1 cellular context compared by ENCODE assay signal in the genomic region with DNA sequence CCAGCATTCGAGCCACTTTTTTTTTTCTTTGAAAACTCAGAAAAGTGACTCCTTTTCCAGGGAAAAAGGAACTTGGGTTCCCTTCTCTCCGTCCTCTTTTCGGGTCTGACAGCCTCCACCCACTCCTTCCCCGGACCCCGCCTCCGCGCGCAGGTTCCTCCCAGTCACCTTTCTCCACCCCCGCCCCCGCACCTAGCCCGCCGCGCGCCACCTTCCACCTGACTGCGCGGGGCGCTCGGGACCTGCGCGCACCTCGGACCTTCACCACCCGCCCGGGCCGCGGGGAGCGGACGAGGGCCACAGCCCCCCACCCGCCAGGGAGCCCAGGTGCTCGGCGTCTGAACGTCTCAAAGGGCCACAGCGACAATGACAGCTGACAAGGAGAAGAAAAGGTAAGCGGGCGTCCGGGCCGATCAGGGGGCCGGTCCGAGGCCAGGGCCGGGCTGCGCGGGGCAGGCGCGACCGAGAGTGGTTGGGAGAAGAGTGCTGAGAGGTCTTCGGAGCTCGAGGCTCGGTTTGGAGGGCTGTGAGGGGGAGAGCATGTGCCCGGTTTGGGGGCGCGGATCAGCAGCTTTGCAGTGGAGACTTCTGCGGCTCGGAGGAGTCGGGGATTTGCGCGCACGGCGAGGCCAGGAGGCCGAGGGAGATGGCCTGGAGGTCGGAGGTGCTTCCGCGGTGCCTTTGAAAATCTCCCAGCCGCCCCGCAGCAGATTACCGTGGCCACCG.
TF ChIP-seq lines count a peak whose summit lies in the region.

No MANE protein-coding gene starts in this region.

TF ChIP-seq in HepG2, 621 proteins besides CTCF, POLR2A, EP300 and RAD21 (continued from another document and continues in another):
- no peak for TF ChIP-seq ZNF44 (CRISPR knock-in tag; IDR thresholded peaks at IDR 0.05)
- TF ChIP-seq, protein P1, sequence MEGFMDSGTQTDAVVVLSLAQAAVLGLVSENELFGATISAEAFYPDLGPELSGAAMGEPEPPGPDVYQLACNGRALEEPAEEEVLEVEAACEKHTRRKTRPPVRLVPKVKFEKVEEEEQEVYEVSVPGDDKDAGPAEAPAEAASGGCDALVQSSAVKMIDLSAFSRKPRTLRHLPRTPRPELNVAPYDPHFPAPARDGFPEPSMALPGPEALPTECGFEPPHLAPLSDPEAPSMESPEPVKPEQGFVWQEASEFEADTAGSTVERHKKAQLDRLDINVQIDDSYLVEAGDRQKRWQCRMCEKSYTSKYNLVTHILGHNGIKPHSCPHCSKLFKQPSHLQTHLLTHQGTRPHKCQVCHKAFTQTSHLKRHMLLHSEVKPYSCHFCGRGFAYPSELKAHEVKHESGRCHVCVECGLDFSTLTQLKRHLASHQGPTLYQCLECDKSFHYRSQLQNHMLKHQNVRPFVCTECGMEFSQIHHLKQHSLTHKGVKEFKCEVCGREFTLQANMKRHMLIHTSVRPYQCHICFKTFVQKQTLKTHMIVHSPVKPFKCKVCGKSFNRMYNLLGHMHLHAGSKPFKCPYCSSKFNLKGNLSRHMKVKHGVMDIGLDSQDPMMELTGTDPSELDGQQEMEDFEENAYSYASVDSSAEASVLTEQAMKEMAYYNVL (CRISPR knock-in tag; IDR thresholded peaks at IDR 0.05; ENCODE audit: borderline replicate concordance): peak; percentile 27; the same call in 1 of the 2 replicates
- TF ChIP-seq, protein P2, sequence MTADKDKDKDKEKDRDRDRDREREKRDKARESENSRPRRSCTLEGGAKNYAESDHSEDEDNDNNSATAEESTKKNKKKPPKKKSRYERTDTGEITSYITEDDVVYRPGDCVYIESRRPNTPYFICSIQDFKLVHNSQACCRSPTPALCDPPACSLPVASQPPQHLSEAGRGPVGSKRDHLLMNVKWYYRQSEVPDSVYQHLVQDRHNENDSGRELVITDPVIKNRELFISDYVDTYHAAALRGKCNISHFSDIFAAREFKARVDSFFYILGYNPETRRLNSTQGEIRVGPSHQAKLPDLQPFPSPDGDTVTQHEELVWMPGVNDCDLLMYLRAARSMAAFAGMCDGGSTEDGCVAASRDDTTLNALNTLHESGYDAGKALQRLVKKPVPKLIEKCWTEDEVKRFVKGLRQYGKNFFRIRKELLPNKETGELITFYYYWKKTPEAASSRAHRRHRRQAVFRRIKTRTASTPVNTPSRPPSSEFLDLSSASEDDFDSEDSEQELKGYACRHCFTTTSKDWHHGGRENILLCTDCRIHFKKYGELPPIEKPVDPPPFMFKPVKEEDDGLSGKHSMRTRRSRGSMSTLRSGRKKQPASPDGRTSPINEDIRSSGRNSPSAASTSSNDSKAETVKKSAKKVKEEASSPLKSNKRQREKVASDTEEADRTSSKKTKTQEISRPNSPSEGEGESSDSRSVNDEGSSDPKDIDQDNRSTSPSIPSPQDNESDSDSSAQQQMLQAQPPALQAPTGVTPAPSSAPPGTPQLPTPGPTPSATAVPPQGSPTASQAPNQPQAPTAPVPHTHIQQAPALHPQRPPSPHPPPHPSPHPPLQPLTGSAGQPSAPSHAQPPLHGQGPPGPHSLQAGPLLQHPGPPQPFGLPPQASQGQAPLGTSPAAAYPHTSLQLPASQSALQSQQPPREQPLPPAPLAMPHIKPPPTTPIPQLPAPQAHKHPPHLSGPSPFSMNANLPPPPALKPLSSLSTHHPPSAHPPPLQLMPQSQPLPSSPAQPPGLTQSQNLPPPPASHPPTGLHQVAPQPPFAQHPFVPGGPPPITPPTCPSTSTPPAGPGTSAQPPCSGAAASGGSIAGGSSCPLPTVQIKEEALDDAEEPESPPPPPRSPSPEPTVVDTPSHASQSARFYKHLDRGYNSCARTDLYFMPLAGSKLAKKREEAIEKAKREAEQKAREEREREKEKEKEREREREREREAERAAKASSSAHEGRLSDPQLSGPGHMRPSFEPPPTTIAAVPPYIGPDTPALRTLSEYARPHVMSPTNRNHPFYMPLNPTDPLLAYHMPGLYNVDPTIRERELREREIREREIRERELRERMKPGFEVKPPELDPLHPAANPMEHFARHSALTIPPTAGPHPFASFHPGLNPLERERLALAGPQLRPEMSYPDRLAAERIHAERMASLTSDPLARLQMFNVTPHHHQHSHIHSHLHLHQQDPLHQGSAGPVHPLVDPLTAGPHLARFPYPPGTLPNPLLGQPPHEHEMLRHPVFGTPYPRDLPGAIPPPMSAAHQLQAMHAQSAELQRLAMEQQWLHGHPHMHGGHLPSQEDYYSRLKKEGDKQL (CRISPR knock-in tag; IDR thresholded peaks at IDR 0.05; ENCODE audit: low read depth): 0 out of 2 replicates have a peak, but pooled peaks have one; percentile 37
- no peak for TF ChIP-seq ZNF251 (CRISPR knock-in tag; IDR thresholded peaks at IDR 0.05)
- no peak; the same call in 1 of the 2 replicates for TF ChIP-seq JUNB (CRISPR knock-in tag; IDR thresholded peaks at IDR 0.05; ENCODE audit: borderline replicate concordance)
- TF ChIP-seq ZNF883 (CRISPR knock-in tag; IDR thresholded peaks at IDR 0.05; ENCODE audit: not compliant biosample characterization): no peak
- TF ChIP-seq, protein P3, sequence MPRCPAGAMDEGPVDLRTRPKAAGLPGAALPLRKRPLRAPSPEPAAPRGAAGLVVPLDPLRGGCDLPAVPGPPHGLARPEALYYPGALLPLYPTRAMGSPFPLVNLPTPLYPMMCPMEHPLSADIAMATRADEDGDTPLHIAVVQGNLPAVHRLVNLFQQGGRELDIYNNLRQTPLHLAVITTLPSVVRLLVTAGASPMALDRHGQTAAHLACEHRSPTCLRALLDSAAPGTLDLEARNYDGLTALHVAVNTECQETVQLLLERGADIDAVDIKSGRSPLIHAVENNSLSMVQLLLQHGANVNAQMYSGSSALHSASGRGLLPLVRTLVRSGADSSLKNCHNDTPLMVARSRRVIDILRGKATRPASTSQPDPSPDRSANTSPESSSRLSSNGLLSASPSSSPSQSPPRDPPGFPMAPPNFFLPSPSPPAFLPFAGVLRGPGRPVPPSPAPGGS (CRISPR knock-in tag; IDR thresholded peaks at IDR 0.05): no peak; the same call in 1 of the 2 replicates
- 0 out of 2 replicates have a peak, but pooled peaks have one; percentile 36 for TF ChIP-seq FOSL2 (CRISPR knock-in tag; IDR thresholded peaks at IDR 0.05)
- peak; percentile 68; the same call in 1 of the 2 replicates for TF ChIP-seq CENPT (CRISPR knock-in tag; IDR thresholded peaks at IDR 0.05; ENCODE audit: low read depth)
- no peak for TF ChIP-seq NONO (IDR thresholded peaks at IDR 0.05)
- peak; percentile 80 for TF ChIP-seq NONO (CRISPR knock-in tag; conservative IDR thresholded peaks at IDR 0.05)
- TF ChIP-seq, protein P4, sequence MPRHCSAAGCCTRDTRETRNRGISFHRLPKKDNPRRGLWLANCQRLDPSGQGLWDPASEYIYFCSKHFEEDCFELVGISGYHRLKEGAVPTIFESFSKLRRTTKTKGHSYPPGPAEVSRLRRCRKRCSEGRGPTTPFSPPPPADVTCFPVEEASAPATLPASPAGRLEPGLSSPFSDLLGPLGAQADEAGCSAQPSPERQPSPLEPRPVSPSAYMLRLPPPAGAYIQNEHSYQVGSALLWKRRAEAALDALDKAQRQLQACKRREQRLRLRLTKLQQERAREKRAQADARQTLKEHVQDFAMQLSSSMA (CRISPR knock-in tag; IDR thresholded peaks at IDR 0.05): peak; percentile 84; the same call in 1 of the 2 replicates
- peak; percentile 80; the same call in 1 of the 2 replicates for TF ChIP-seq GZF1 (CRISPR knock-in tag; IDR thresholded peaks at IDR 0.05)
- TF ChIP-seq MEF2D (CRISPR knock-in tag; IDR thresholded peaks at IDR 0.05): 0 out of 2 replicates have a peak, but pooled peaks have one; percentile 12
- TF ChIP-seq ZNF678 (CRISPR knock-in tag; IDR thresholded peaks at IDR 0.05): peak; percentile 36; the same call in 1 of the 2 replicates
- no peak for TF ChIP-seq ZBTB3 (CRISPR knock-in tag; IDR thresholded peaks at IDR 0.05; ENCODE audit: borderline replicate concordance, low read depth)
- 0 out of 2 replicates have a peak, but pooled peaks have one; percentile 51 for TF ChIP-seq ZNF180 (CRISPR knock-in tag; IDR thresholded peaks at IDR 0.05; ENCODE audit: borderline replicate concordance, low read depth)
- 0 out of 2 replicates have a peak, but pooled peaks have one; percentile 6 for TF ChIP-seq ELF1 (CRISPR knock-in tag; IDR thresholded peaks at IDR 0.05)
- no peak for TF ChIP-seq MEIS2 (CRISPR knock-in tag; IDR thresholded peaks at IDR 0.05)
- TF ChIP-seq HDAC6 (IDR thresholded peaks at IDR 0.05; ENCODE audit: low read depth, low read length): peak; percentile 49; the same call in 1 of the 2 replicates
- TF ChIP-seq, protein P5, sequence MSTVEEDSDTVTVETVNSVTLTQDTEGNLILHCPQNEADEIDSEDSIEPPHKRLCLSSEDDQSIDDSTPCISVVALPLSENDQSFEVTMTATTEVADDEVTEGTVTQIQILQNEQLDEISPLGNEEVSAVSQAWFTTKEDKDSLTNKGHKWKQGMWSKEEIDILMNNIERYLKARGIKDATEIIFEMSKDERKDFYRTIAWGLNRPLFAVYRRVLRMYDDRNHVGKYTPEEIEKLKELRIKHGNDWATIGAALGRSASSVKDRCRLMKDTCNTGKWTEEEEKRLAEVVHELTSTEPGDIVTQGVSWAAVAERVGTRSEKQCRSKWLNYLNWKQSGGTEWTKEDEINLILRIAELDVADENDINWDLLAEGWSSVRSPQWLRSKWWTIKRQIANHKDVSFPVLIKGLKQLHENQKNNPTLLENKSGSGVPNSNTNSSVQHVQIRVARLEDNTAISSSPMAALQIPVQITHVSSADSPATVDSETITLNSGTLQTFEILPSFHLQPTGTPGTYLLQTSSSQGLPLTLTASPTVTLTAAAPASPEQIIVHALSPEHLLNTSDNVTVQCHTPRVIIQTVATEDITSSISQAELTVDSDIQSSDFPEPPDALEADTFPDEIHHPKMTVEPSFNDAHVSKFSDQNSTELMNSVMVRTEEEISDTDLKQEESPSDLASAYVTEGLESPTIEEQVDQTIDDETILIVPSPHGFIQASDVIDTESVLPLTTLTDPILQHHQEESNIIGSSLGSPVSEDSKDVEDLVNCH (CRISPR knock-in tag; IDR thresholded peaks at IDR 0.05): no peak
- TF ChIP-seq, protein P6, sequence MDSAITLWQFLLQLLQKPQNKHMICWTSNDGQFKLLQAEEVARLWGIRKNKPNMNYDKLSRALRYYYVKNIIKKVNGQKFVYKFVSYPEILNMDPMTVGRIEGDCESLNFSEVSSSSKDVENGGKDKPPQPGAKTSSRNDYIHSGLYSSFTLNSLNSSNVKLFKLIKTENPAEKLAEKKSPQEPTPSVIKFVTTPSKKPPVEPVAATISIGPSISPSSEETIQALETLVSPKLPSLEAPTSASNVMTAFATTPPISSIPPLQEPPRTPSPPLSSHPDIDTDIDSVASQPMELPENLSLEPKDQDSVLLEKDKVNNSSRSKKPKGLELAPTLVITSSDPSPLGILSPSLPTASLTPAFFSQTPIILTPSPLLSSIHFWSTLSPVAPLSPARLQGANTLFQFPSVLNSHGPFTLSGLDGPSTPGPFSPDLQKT (CRISPR knock-in tag; IDR thresholded peaks at IDR 0.05; ENCODE audit: borderline replicate concordance): no peak
- TF ChIP-seq KLF12 (CRISPR knock-in tag; IDR thresholded peaks at IDR 0.05; ENCODE audit: borderline replicate concordance): no peak
- TF ChIP-seq, protein P7, sequence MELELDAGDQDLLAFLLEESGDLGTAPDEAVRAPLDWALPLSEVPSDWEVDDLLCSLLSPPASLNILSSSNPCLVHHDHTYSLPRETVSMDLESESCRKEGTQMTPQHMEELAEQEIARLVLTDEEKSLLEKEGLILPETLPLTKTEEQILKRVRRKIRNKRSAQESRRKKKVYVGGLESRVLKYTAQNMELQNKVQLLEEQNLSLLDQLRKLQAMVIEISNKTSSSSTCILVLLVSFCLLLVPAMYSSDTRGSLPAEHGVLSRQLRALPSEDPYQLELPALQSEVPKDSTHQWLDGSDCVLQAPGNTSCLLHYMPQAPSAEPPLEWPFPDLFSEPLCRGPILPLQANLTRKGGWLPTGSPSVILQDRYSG (CRISPR knock-in tag; IDR thresholded peaks at IDR 0.05): 0 out of 2 replicates have a peak, but pooled peaks have one; percentile 75
- no peak; the same call in 1 of the 2 replicates for TF ChIP-seq MEIS1 (CRISPR knock-in tag; IDR thresholded peaks at IDR 0.05; ENCODE audit: borderline replicate concordance)
- TF ChIP-seq, protein P8, sequence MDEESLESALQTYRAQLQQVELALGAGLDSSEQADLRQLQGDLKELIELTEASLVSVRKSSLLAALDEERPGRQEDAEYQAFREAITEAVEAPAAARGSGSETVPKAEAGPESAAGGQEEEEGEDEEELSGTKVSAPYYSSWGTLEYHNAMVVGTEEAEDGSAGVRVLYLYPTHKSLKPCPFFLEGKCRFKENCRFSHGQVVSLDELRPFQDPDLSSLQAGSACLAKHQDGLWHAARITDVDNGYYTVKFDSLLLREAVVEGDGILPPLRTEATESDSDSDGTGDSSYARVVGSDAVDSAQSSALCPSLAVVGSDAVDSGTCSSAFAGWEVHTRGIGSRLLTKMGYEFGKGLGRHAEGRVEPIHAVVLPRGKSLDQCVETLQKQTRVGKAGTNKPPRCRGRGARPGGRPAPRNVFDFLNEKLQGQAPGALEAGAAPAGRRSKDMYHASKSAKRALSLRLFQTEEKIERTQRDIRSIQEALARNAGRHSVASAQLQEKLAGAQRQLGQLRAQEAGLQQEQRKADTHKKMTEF (CRISPR knock-in tag; IDR thresholded peaks at IDR 0.05): no peak; the same call in 1 of the 2 replicates
- TF ChIP-seq ZBTB8A (CRISPR knock-in tag; IDR thresholded peaks at IDR 0.05; ENCODE audit: borderline replicate concordance, low read depth): no peak
- no peak for TF ChIP-seq ZNF567 (CRISPR knock-in tag; IDR thresholded peaks at IDR 0.05; ENCODE audit: borderline replicate concordance)
- TF ChIP-seq, protein P9, sequence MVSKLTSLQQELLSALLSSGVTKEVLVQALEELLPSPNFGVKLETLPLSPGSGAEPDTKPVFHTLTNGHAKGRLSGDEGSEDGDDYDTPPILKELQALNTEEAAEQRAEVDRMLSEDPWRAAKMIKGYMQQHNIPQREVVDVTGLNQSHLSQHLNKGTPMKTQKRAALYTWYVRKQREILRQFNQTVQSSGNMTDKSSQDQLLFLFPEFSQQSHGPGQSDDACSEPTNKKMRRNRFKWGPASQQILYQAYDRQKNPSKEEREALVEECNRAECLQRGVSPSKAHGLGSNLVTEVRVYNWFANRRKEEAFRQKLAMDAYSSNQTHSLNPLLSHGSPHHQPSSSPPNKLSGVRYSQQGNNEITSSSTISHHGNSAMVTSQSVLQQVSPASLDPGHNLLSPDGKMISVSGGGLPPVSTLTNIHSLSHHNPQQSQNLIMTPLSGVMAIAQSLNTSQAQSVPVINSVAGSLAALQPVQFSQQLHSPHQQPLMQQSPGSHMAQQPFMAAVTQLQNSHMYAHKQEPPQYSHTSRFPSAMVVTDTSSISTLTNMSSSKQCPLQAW (CRISPR knock-in tag; IDR thresholded peaks at IDR 0.05): peak; percentile 93
- no peak for TF ChIP-seq NFIC (IDR thresholded peaks at IDR 0.05; ENCODE audit: low read length)
- TF ChIP-seq, protein P10, sequence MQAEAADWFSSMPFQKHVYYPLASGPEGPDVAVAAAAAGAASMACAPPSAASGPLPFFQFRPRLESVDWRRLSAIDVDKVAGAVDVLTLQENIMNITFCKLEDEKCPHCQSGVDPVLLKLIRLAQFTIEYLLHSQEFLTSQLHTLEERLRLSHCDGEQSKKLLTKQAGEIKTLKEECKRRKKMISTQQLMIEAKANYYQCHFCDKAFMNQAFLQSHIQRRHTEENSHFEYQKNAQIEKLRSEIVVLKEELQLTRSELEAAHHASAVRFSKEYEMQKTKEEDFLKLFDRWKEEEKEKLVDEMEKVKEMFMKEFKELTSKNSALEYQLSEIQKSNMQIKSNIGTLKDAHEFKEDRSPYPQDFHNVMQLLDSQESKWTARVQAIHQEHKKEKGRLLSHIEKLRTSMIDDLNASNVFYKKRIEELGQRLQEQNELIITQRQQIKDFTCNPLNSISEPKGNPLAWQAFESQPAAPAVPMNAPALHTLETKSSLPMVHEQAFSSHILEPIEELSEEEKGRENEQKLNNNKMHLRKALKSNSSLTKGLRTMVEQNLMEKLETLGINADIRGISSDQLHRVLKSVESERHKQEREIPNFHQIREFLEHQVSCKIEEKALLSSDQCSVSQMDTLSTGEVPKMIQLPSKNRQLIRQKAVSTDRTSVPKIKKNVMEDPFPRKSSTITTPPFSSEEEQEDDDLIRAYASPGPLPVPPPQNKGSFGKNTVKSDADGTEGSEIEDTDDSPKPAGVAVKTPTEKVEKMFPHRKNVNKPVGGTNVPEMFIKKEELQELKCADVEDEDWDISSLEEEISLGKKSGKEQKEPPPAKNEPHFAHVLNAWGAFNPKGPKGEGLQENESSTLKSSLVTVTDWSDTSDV (CRISPR knock-in tag; IDR thresholded peaks at IDR 0.05): 0 out of 2 replicates have a peak, but pooled peaks have one; percentile 68
